ENCODE assay signal across 15 cellular contexts in the genomic region with DNA sequence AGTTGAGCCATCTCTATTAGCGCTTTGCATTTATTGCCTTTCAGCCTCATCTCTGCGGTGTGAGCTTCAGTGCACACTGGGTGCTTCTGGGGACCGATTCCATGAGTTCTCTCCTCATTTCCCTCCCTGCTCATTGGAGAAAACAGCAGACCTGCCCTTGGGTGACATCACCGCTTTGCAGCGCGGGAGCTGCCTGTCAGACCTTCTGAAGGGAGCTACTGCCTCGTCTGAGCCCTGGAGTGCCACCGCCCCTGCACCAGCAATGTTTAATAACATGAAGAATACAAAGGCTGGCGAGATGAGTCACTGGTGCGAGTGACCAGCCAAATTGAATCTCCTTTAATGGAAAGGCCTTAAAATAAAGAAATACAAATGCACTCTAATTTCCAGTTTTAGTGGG. TPM values are rescaled to one million over a fixed set of nuclear protein-coding genes. Genes with fewer than 3 reads are reported as not detected.
DNase-seq lines count a peak whose midpoint lies in the region; ATAC-seq and TF ChIP-seq lines count a peak whose summit lies in the region.
"Had no signal": no experiment of that assay in that cellular context is flagged by ENCODE, and none has a peak within 500 bp of the region (broad histone marks: within the 10 kb centered on the region; RNA-seq: fewer than 3 reads in every experiment).

No MANE protein-coding gene starts in this region.

- H3K9me3 Mint-ChIP-seq in Caco-2 (ENCODE audit: unreplicated experiment) (no peaks in the 10 kb centered on the region), HFFc6 (peaks cover 6% of the 10 kb centered on the region; the same call in 1 of the 2 replicates), WTC11 (peaks cover 16% of the 10 kb centered on the region)

- ATAC-seq in WTC11, result peak; percentile 72
- ATAC-seq: activated CD4-positive, CD25-positive, alpha-beta regulatory T cell treated with anti-CD3 and anti-CD28 coated beads, Interleukin-2, amount 50 U/mL, for 24 hours; GM12878; lower lobe of right lung; Right ventricle myocardium inferior had no signal

- H3K4me3 ChIP-seq in Caco-2 (ENCODE audit: low read depth, low read length) (no peak overlapping the region), kidney epithelial cell (ENCODE audit: low read depth, low read length) (no peak overlapping the region), stomach (no peak overlapping the region)
- H3K4me3 ChIP-seq: GM12878, lower lobe of right lung, thyroid gland had no signal

- H3K27me3 ChIP-seq in Caco-2 (replicated peaks; ENCODE audit: control insufficient read depth, insufficient read depth, low read length) (no peaks in the 10 kb centered on the region), kidney epithelial cell (ENCODE audit: control insufficient read depth, insufficient read depth, low read length) (no peaks in the 10 kb centered on the region), stomach (peaks cover 0 to 19% (median 0%) of the 10 kb centered on the region in 3 donors)
- H3K27me3 ChIP-seq: thyroid gland had no signal

- WGBS in stomach, 5 donors, result 31 to 51% (median 47%) methylated on average over 10 of the region's 10 CpGs

- H3K4me1 Mint-ChIP-seq in Caco-2 (ENCODE audit: low read depth, unreplicated experiment) (no peaks in the 10 kb centered on the region), HFFc6 (ENCODE audit: low read depth) (peaks cover 8% of the 10 kb centered on the region), WTC11 (no peaks in the 10 kb centered on the region)
- H3K4me1 Mint-ChIP-seq: CD8-positive, alpha-beta memory T cell had no signal

- CTCF ChIA-PET in Caco-2 (lab: Charles Lee) (no interaction called here), WTC11 (lab: Charles Lee) (no interaction called here)

- TF ChIP-seq EP300 in stomach (IDR thresholded peaks at IDR 0.05), result no peak

- H3K4me1 ChIP-seq in Caco-2 (no peaks in the 10 kb centered on the region), stomach (no peaks in the 10 kb centered on the region)
- H3K4me1 ChIP-seq: lower lobe of right lung, thyroid gland had no signal

- no TSS peak for BruUV-seq in Caco-2 (replicated peaks; lab: Mats Ljungman, UMichigan)

- H3K4me3 Mint-ChIP-seq in Caco-2 (ENCODE audit: unreplicated experiment) (no peak overlapping the region), HFFc6 (no peak overlapping the region), WTC11 (no peak overlapping the region)
- H3K4me3 Mint-ChIP-seq: CD8-positive, alpha-beta memory T cell had no signal

- DNase-seq in Caco-2, result peak; percentile 22 to 36
- DNase-seq in HFFc6, result peak; percentile 20
- DNase-seq in WTC11 (ENCODE audit: low spot score), result peak; percentile 23
- peak; percentile 51 for DNase-seq in kidney epithelial cell (ENCODE audit: low read depth)
- no peak for DNase-seq in stomach
- no peak for DNase-seq in cerebellum (ENCODE audit: low spot score)
- no peak for DNase-seq in NCI-H526 (lab: John Stamatoyannopoulos, UW)
- DNase-seq in stimulated activated CD4-positive, alpha-beta T cell treated with anti-CD3 and anti-CD28 coated beads, Interleukin-4, amount 100 ng/mL, for 24 hours, result no peak
- DNase-seq: CD8-positive, alpha-beta memory T cell; cerebellar nuclear complex; lower lobe of right lung; thyroid gland had no signal

- H3K36me3 ChIP-seq in Caco-2 (ENCODE audit: control insufficient read depth, insufficient read depth, low read length) (no peaks in the 10 kb centered on the region), kidney epithelial cell (ENCODE audit: control insufficient read depth, insufficient read depth, low read length) (no peaks in the 10 kb centered on the region), stomach (no peaks in the 10 kb centered on the region)
- H3K36me3 ChIP-seq: lower lobe of right lung, thyroid gland had no signal

- H3K9me3 ChIP-seq in Caco-2 (no peaks in the 10 kb centered on the region), stomach (peaks cover 0 to 16% (median 3%) of the 10 kb centered on the region in 4 donors)
- H3K9me3 ChIP-seq: lower lobe of right lung, thyroid gland had no signal

- no peak overlapping the region for H3K27ac ChIP-seq in stomach
- H3K27ac ChIP-seq: lower lobe of right lung, thyroid gland had no signal

- POLR2A ChIA-PET in Caco-2 (lab: Charles Lee), result no interaction called here
- POLR2A ChIA-PET in WTC11 (lab: Charles Lee), result no interaction called here

- intact Hi-C loops in Caco-2 (cut with micrococcal nuclease; ENCODE audit: unreplicated experiment), result no loop called here
- intact Hi-C loops in stomach (cut with DNase I; ENCODE audit: low total_unique reads), result no loop called here

- TF ChIP-seq CTCF in Caco-2 (IDR thresholded peaks at IDR 0.05; ENCODE audit: insufficient read depth in 1 of 2, low read depth in 1 of 2, low read length in 1 of 2, severe bottlenecking in 1 of 2, unreplicated experiment in 1 of 2) (no peak), HFFc6 (IDR thresholded peaks at IDR 0.05) (no peak), WTC11 (IDR thresholded peaks at IDR 0.05) (no peak), kidney epithelial cell (IDR thresholded peaks at IDR 0.05; ENCODE audit: insufficient read depth, low read length, poor library complexity, severe bottlenecking) (no peak), stomach (IDR thresholded peaks at IDR 0.05) (no peak)

- H3K36me3 Mint-ChIP-seq in Caco-2 (ENCODE audit: insufficient read depth, unreplicated experiment) (no peaks in the 10 kb centered on the region), HFFc6 (ENCODE audit: low read depth) (no peaks in the 10 kb centered on the region), WTC11 (no peaks in the 10 kb centered on the region; the same call in 1 of the 2 replicates)
- H3K36me3 Mint-ChIP-seq: CD8-positive, alpha-beta memory T cell had no signal

- H3K27me3 Mint-ChIP-seq in Caco-2 (ENCODE audit: insufficient read depth, unreplicated experiment) (peaks cover 4% of the 10 kb centered on the region), HFFc6 (ENCODE audit: insufficient read depth) (peaks cover 14% of the 10 kb centered on the region), WTC11 (ENCODE audit: low read depth) (no peaks in the 10 kb centered on the region)

- no peak overlapping the region for H3K27ac Mint-ChIP-seq in Caco-2 (ENCODE audit: unreplicated experiment)
- H3K27ac Mint-ChIP-seq in HFFc6, result no peak overlapping the region
- H3K27ac Mint-ChIP-seq in WTC11, result no peak overlapping the region
- H3K27ac Mint-ChIP-seq: CD8-positive, alpha-beta memory T cell had no signal

- TF ChIP-seq POLR2A in stomach (IDR thresholded peaks at IDR 0.05), result no peak

TF ChIP-seq in WTC11, 78 proteins besides CTCF, POLR2A, EP300 and RAD21:
- TF ChIP-seq FOXP1 (CRISPR knock-in tag; IDR thresholded peaks at IDR 0.05; ENCODE audit: borderline replicate concordance) (no peak), GTF2I (CRISPR knock-in tag; conservative IDR thresholded peaks at IDR 0.05) (no peak), NR3C1 (CRISPR knock-in tag; conservative IDR thresholded peaks at IDR 0.05; ENCODE audit: low read depth) (no peak), ETV6 (CRISPR knock-in tag; IDR thresholded peaks at IDR 0.05) (no peak), ZNF416 (CRISPR knock-in tag; IDR thresholded peaks at IDR 0.05) (no peak), TEAD1 (CRISPR knock-in tag; IDR thresholded peaks at IDR 0.05) (no peak), NR2C2 (CRISPR knock-in tag; IDR thresholded peaks at IDR 0.05) (no peak)
- TF ChIP-seq, protein P1, sequence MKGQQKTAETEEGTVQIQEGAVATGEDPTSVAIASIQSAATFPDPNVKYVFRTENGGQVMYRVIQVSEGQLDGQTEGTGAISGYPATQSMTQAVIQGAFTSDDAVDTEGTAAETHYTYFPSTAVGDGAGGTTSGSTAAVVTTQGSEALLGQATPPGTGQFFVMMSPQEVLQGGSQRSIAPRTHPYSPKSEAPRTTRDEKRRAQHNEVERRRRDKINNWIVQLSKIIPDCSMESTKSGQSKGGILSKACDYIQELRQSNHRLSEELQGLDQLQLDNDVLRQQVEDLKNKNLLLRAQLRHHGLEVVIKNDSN (CRISPR knock-in tag; IDR thresholded peaks at IDR 0.05), result no peak
- TF ChIP-seq, protein P2, sequence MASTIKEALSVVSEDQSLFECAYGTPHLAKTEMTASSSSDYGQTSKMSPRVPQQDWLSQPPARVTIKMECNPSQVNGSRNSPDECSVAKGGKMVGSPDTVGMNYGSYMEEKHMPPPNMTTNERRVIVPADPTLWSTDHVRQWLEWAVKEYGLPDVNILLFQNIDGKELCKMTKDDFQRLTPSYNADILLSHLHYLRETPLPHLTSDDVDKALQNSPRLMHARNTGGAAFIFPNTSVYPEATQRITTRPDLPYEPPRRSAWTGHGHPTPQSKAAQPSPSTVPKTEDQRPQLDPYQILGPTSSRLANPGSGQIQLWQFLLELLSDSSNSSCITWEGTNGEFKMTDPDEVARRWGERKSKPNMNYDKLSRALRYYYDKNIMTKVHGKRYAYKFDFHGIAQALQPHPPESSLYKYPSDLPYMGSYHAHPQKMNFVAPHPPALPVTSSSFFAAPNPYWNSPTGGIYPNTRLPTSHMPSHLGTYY (CRISPR knock-in tag; IDR thresholded peaks at IDR 0.05), result no peak

RNA-seq across cellular contexts. Expression of a gene that starts 30.3 kb away (rescaled TPM):
- total RNA-seq in Caco-2 (2022), result 27.5 and 34.9 TPM in 2 replicates
- total RNA-seq in HFFc6 (2021; fragmentation: NEBNext Ultra II Directional; extraction: Animal tissue kit (Norgen Biotek cat#: 25700)), result 10 to 100 TPM; 54.6 to 66.7 (median 63.1) TPM
- 7.7 to 9.2 TPM (median 8.8 TPM) in 3 replicates for total RNA-seq in WTC11 (2021)
- 25.3 and 31.8 TPM in 2 replicates for total RNA-seq in kidney epithelial cell
- total RNA-seq in stomach, result 100 to 1,000 TPM in 1 of 5 donors, 10 to 100 TPM in 4; 11.3 to 178 (median 19.7) TPM
- polyA plus RNA-seq in stomach, result 10 to 100 TPM in 1 of 3 donors, 1 to 10 TPM in 2; 8.0 to 11.8 (median 9.0) TPM
- 11.2 TPM for total RNA-seq in cerebellum

Comparison
In these comparisons a context has a peak if more than half of its experiments do, and no peak if none do; other contexts are left out.
1. DNase-seq: peak in Caco-2 (2 of 2), HFFc6 (single experiment), WTC11 (single experiment) and kidney epithelial cell (single experiment); none in stomach (single experiment), cerebellum (single experiment), NCI-H526 (0 of 2) and stimulated activated CD4-positive, alpha-beta T cell treated with anti-CD3 and anti-CD28 coated beads, Interleukin-4, amount 100 ng/mL, for 24 hours (single experiment).